28 cellular contexts compared by ENCODE assay signal in genomic region chr9:123745933-123746332, GRCh38.
"Had no signal": no experiment of that assay in that cellular context is flagged by ENCODE, and none has a peak within 500 bp of the region (broad histone marks: within the 10 kb centered on the region; RNA-seq: fewer than 3 reads in every experiment).

No MANE protein-coding gene starts in this region.

- DNase-seq: colonic mucosa; cortex of kidney; dermis blood vessel endothelial cell; dorsolateral prefrontal cortex; effector CD4-positive, alpha-beta T cell; effector CD8-positive, alpha-beta T cell; effector memory CD4-positive, alpha-beta T cell; effector memory CD8-positive, alpha-beta T cell; endodermal cell; erythroblast; esophagus squamous epithelium; foreskin fibroblast; foreskin keratinocyte; foreskin melanocyte; gastrocnemius medialis; glutamatergic neuron; head of caudate nucleus; heart left ventricle; heart right ventricle had no signal

- H3K36me3 ChIP-seq: colonic mucosa, esophagus muscularis mucosa, esophagus squamous epithelium, gastrocnemius medialis, gastroesophageal sphincter, heart left ventricle, heart right ventricle had no signal

- H3K9me3 ChIP-seq: colonic mucosa, esophagus muscularis mucosa, esophagus squamous epithelium, gastrocnemius medialis, gastroesophageal sphincter, heart left ventricle, heart right ventricle had no signal

- FAIRE-seq: colon, endometrium, endothelial cell of umbilical vein, frontal cortex had no signal

- H3K27me3 ChIP-seq: colonic mucosa, dorsolateral prefrontal cortex, esophagus muscularis mucosa, esophagus squamous epithelium, foreskin keratinocyte, gastrocnemius medialis, gastroesophageal sphincter, heart left ventricle, heart right ventricle had no signal

- H3K4me1 ChIP-seq: colonic mucosa, foreskin keratinocyte had no signal

- H3K4me3 ChIP-seq: colonic mucosa, coronary artery, dorsolateral prefrontal cortex, esophagus muscularis mucosa, esophagus squamous epithelium, gastrocnemius medialis, gastroesophageal sphincter, heart left ventricle, heart right ventricle had no signal

- H3K27ac ChIP-seq: colonic mucosa, coronary artery, dorsolateral prefrontal cortex, epithelial cell of prostate, esophagus muscularis mucosa, esophagus squamous epithelium, foreskin keratinocyte, gastrocnemius medialis, gastroesophageal sphincter, heart left ventricle, heart right ventricle had no signal

- ATAC-seq: effector memory CD8-positive, alpha-beta T cell; esophagus mucosa; foreskin keratinocyte; gastrocnemius medialis; gastroesophageal sphincter; heart left ventricle; heart right ventricle had no signal
